Comparison of ENCODE assay signal across 22 cellular contexts in the genomic region with DNA sequence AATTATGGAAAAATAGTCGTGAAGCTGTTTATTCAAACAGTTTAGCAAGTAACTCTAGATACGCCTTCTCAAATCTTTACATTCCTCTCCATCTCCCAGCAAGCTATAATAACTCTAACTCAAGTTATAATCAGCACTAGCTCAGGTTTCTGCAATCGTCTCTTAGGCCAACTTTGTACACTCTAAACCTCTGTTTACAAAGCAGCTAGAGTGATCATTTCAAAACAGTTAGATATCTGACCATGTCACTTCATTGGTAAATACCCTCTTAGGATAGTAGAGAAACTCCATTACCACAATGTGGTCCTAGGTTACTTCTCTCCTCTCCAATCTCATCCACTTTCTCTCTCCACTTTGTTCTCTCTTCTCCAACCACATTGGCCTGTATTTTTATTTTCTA.
"Had no signal": no experiment of that assay in that cellular context is flagged by ENCODE, and none has a peak within 500 bp of the region (broad histone marks: within the 10 kb centered on the region; RNA-seq: fewer than 3 reads in every experiment).

No MANE protein-coding gene starts in this region.

- H3K27me3 ChIP-seq: esophagus squamous epithelium, foreskin keratinocyte, left lung, sigmoid colon, suprapubic skin, thyroid gland, uterus had no signal

- H3K4me3 ChIP-seq: esophagus squamous epithelium, left lung, lung, sigmoid colon, skin epidermis, suprapubic skin, thyroid gland, uterus had no signal

- FAIRE-seq: colon, islet of Langerhans had no signal

- H3K27ac ChIP-seq: epithelial cell of prostate, esophagus squamous epithelium, foreskin keratinocyte, left lung, skin epidermis, suprapubic skin, thyroid gland had no signal

- H3K9me3 ChIP-seq: esophagus squamous epithelium, left lung, sigmoid colon, suprapubic skin, thyroid gland, uterus had no signal

- ATAC-seq: effector memory CD8-positive, alpha-beta T cell; foreskin keratinocyte; left lung had no signal

- H3K4me1 ChIP-seq: suprapubic skin had no signal

- DNase-seq: effector memory CD8-positive, alpha-beta T cell; esophagus squamous epithelium; foreskin keratinocyte; head of caudate nucleus; hippocampal formation; kidney glomerular epithelial cell; left lung; mesenchymal stem cell; naive B cell; nephron progenitor cell; posterior cingulate gyrus; sigmoid colon; stimulated activated CD4-positive, alpha-beta T cell treated with anti-CD3 and anti-CD28 coated beads, Interleukin-12 subunit alpha, Interleukin-12 subunit beta, amount 100 ng/mL, for 4 hours; stimulated activated naive CD4-positive, alpha-beta T cell treated with Interleukin-2 at 50 U/mL for 16 hours; thyroid gland; uterus had no signal

- H3K36me3 ChIP-seq: esophagus squamous epithelium, left lung, sigmoid colon, suprapubic skin, thyroid gland, uterus had no signal
